Comparison of ENCODE assay signal across 1 cellular context in genomic region chr1:185811062-185811709, GRCh38.
TF ChIP-seq lines count a peak whose summit lies in the region.

No MANE protein-coding gene starts in this region.

TF ChIP-seq in WTC11, 78 proteins besides CTCF, POLR2A, EP300 and RAD21 (continued from another document):
- TF ChIP-seq RORB (CRISPR knock-in tag; IDR thresholded peaks at IDR 0.05) (no peak), SMAD3 (CRISPR knock-in tag; IDR thresholded peaks at IDR 0.05; ENCODE audit: borderline replicate concordance) (no peak), TEAD4 (CRISPR knock-in tag; IDR thresholded peaks at IDR 0.05) (no peak), ZNF263 (CRISPR knock-in tag; IDR thresholded peaks at IDR 0.05; ENCODE audit: low read depth) (no peak), CBFB (CRISPR knock-in tag; IDR thresholded peaks at IDR 0.05; ENCODE audit: low read depth) (no peak)
- TF ChIP-seq, protein P1, sequence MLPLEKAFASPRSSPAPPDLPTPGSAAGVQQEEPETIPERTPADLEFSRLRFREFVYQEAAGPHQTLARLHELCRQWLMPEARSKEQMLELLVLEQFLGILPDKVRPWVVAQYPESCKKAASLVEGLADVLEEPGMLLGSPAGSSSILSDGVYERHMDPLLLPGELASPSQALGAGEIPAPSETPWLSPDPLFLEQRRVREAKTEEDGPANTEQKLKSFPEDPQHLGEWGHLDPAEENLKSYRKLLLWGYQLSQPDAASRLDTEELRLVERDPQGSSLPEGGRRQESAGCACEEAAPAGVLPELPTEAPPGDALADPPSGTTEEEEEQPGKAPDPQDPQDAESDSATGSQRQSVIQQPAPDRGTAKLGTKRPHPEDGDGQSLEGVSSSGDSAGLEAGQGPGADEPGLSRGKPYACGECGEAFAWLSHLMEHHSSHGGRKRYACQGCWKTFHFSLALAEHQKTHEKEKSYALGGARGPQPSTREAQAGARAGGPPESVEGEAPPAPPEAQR (CRISPR knock-in tag; IDR thresholded peaks at IDR 0.05), result no peak
